ENCODE assay signal across 11 cellular contexts in genomic region chrX:6448003-6448402, GRCh38.
"Had no signal": no experiment of that assay in that cellular context is flagged by ENCODE, and none has a peak within 500 bp of the region (broad histone marks: within the 10 kb centered on the region; RNA-seq: fewer than 3 reads in every experiment).

No MANE protein-coding gene starts in this region.

- DNase-seq: activated CD4-positive, alpha-beta memory T cell treated with anti-CD3 and anti-CD28 coated beads for 36 hours; activated naive CD8-positive, alpha-beta T cell treated with anti-CD3 and anti-CD28 coated beads, Interleukin-2, amount 10 ng/mL, durations not matched to agents 7 days and 5 days; cortex of kidney; effector CD8-positive, alpha-beta T cell; gastrocnemius medialis; naive thymus-derived CD4-positive, alpha-beta T cell; stimulated activated CD4-positive, alpha-beta T cell treated with anti-CD3 and anti-CD28 coated beads, Interleukin-1b, Interleukin-23, amount 100 ng/mL, for 48 hours; T-helper 1 cell had no signal

- ATAC-seq: gastrocnemius medialis; naive thymus-derived CD4-positive, alpha-beta T cell; right cardiac atrium; stimulated activated memory B cell treated with anti-CD40 and anti-IgM and Interleukin-4, amounts not matched to agents 10 μg/mL and 1 μg/mL and 100 μg/mL, for 72 hours had no signal

- H3K27ac ChIP-seq: gastrocnemius medialis, VCaP had no signal

- H3K4me1 ChIP-seq: gastrocnemius medialis had no signal

- H3K4me3 ChIP-seq: gastrocnemius medialis had no signal

- H3K36me3 ChIP-seq: gastrocnemius medialis had no signal

- H3K9me3 ChIP-seq: gastrocnemius medialis had no signal

- H3K27me3 ChIP-seq: gastrocnemius medialis had no signal
